In genomic region chr5:121987052-121987684, GRCh38 we compare ENCODE assay signal across 17 cellular contexts. TPM values are rescaled to one million over a fixed set of nuclear protein-coding genes. Genes with fewer than 3 reads are reported as not detected.
DNase-seq lines count a peak whose midpoint lies in the region; ATAC-seq and TF ChIP-seq lines count a peak whose summit lies in the region.
"Had no signal": no experiment of that assay in that cellular context is flagged by ENCODE, and none has a peak within 500 bp of the region (broad histone marks: within the 10 kb centered on the region; RNA-seq: fewer than 3 reads in every experiment).

No MANE protein-coding gene starts in this region.

- no peaks in the 10 kb centered on the region for H3K9me3 Mint-ChIP-seq in natural killer cell treated with Interleukin-12 subunit alpha and Interleukin-12 subunit beta and Interleukin-15 and Interleukin-18, amount 100 ng/mL, for 72 hours
- H3K9me3 Mint-ChIP-seq in natural killer cell, result no peaks in the 10 kb centered on the region
- H3K9me3 Mint-ChIP-seq in stimulated activated effector memory CD8-positive, alpha-beta T cell treated with anti-CD3 and anti-CD28 coated beads, Interleukin-12 subunit alpha, Interleukin-12 subunit beta, amount 100 ng/mL, for 72 hours, result peaks cover under 1% of the 10 kb centered on the region
- H3K9me3 Mint-ChIP-seq: CD8-positive, alpha-beta T cell; GM23338; HFFc6; IgD-negative memory B cell had no signal

- peak overlapping the region; percentile 55 for H3K4me3 Mint-ChIP-seq in natural killer cell treated with Interleukin-12 subunit alpha and Interleukin-12 subunit beta and Interleukin-15 and Interleukin-18, amount 100 ng/mL, for 72 hours
- no peak overlapping the region for H3K4me3 Mint-ChIP-seq in natural killer cell
- no peak overlapping the region for H3K4me3 Mint-ChIP-seq in stimulated activated effector memory CD8-positive, alpha-beta T cell treated with anti-CD3 and anti-CD28 coated beads, Interleukin-12 subunit alpha, Interleukin-12 subunit beta, amount 100 ng/mL, for 72 hours
- H3K4me3 Mint-ChIP-seq: B cell; CD8-positive, alpha-beta T cell; GM23338; HFFc6; IgD-negative memory B cell had no signal

- H3K27me3 Mint-ChIP-seq in natural killer cell treated with Interleukin-12 subunit alpha and Interleukin-12 subunit beta and Interleukin-15 and Interleukin-18, amount 100 ng/mL, for 72 hours, result no peaks in the 10 kb centered on the region
- H3K27me3 Mint-ChIP-seq in natural killer cell (ENCODE audit: low read depth in 2 of 2), result no peaks in the 10 kb centered on the region
- H3K27me3 Mint-ChIP-seq: B cell, IgD-negative memory B cell had no signal

- H3K27ac ChIP-seq in VCaP, result peak overlapping the region; percentile 61
- no peak overlapping the region for H3K27ac ChIP-seq in lower lobe of right lung
- H3K27ac ChIP-seq: BLaER1 treated with 17β-estradiol and CSF1 and Interleukin-3, amounts not matched to agents 10 nM and 100 nM had no signal

- no peak overlapping the region for H3K4me3 ChIP-seq in lower lobe of right lung
- H3K4me3 ChIP-seq: BLaER1 treated with 17β-estradiol and CSF1 and Interleukin-3, amounts not matched to agents 10 nM and 100 nM; GM23338 had no signal

- peaks cover 6% of the 10 kb centered on the region for H3K36me3 Mint-ChIP-seq in natural killer cell treated with Interleukin-12 subunit alpha and Interleukin-12 subunit beta and Interleukin-15 and Interleukin-18, amount 100 ng/mL, for 72 hours
- H3K36me3 Mint-ChIP-seq in natural killer cell, result no peaks in the 10 kb centered on the region
- H3K36me3 Mint-ChIP-seq in stimulated activated effector memory CD8-positive, alpha-beta T cell treated with anti-CD3 and anti-CD28 coated beads, Interleukin-12 subunit alpha, Interleukin-12 subunit beta, amount 100 ng/mL, for 72 hours, result peaks cover 6% of the 10 kb centered on the region

- DNase-seq in natural killer cell treated with Interleukin-12 subunit alpha and Interleukin-12 subunit beta and Interleukin-15 and Interleukin-18, amount 100 ng/mL, for 72 hours (ENCODE audit: low spot score), result no peak
- no peak for DNase-seq in natural killer cell
- peak; percentile 55 for DNase-seq in NCI-H82 (lab: John Stamatoyannopoulos, UW)
- no peak for DNase-seq in stimulated activated effector memory CD8-positive, alpha-beta T cell treated with anti-CD3 and anti-CD28 coated beads, Interleukin-12 subunit alpha, Interleukin-12 subunit beta, amount 100 ng/mL, for 72 hours (ENCODE audit: low spot score in 2 of 2)
- DNase-seq in lower lobe of right lung, result no peak
- DNase-seq: Calu3; CD8-positive, alpha-beta T cell; DMS 273 treated with DMSO at 0.1 percent for 48 hours; H7 had no signal

- H3K27ac Mint-ChIP-seq in natural killer cell treated with Interleukin-12 subunit alpha and Interleukin-12 subunit beta and Interleukin-15 and Interleukin-18, amount 100 ng/mL, for 72 hours, result peak overlapping the region; percentile 34 to 86
- H3K27ac Mint-ChIP-seq in natural killer cell, result no peak overlapping the region
- H3K27ac Mint-ChIP-seq in stimulated activated effector memory CD8-positive, alpha-beta T cell treated with anti-CD3 and anti-CD28 coated beads, Interleukin-12 subunit alpha, Interleukin-12 subunit beta, amount 100 ng/mL, for 72 hours, result no peak overlapping the region
- H3K27ac Mint-ChIP-seq: B cell; CD8-positive, alpha-beta T cell; GM23338; HFFc6; IgD-negative memory B cell had no signal

- ATAC-seq in natural killer cell treated with Interleukin-12 subunit alpha and Interleukin-12 subunit beta and Interleukin-15 and Interleukin-18, amount 100 ng/mL, for 72 hours, result peak; percentile 76 to 80
- ATAC-seq in natural killer cell (no peak), HG03175 (IDR thresholded peaks at IDR 0.05; ENCODE audit: unreplicated experiment) (no peak), lower lobe of right lung (no peak)
- ATAC-seq in stimulated activated effector memory CD8-positive, alpha-beta T cell treated with anti-CD3 and anti-CD28 coated beads, Interleukin-12 subunit alpha, Interleukin-12 subunit beta, amount 100 ng/mL, for 72 hours, result peak; percentile 42
- ATAC-seq: CD8-positive, alpha-beta T cell; GM23338; HCT116 had no signal

- H3K4me1 ChIP-seq in lower lobe of right lung, result peaks cover 6% of the 10 kb centered on the region

- peaks cover 18 to 32% of the 10 kb centered on the region in 2 donors for H3K4me1 Mint-ChIP-seq in natural killer cell treated with Interleukin-12 subunit alpha and Interleukin-12 subunit beta and Interleukin-15 and Interleukin-18, amount 100 ng/mL, for 72 hours (ENCODE audit: low read depth in 2 of 2)
- H3K4me1 Mint-ChIP-seq in natural killer cell, result peaks cover 1 to 9% of the 10 kb centered on the region in 2 donors
- peaks cover 15% of the 10 kb centered on the region for H3K4me1 Mint-ChIP-seq in stimulated activated effector memory CD8-positive, alpha-beta T cell treated with anti-CD3 and anti-CD28 coated beads, Interleukin-12 subunit alpha, Interleukin-12 subunit beta, amount 100 ng/mL, for 72 hours
- H3K4me1 Mint-ChIP-seq: GM23338 had no signal

- H3K9me3 ChIP-seq in lower lobe of right lung, result no peaks in the 10 kb centered on the region

- H3K27me3 ChIP-seq in lower lobe of right lung (ENCODE audit: low read depth), result no peaks in the 10 kb centered on the region
- H3K27me3 ChIP-seq: BLaER1 treated with 17β-estradiol and CSF1 and Interleukin-3, amounts not matched to agents 10 nM and 100 nM had no signal

- intact Hi-C loops in natural killer cell (cut with micrococcal nuclease), result no loop called here
- intact Hi-C loops in lower lobe of right lung (cut with DNase I), result no loop called here

- TF ChIP-seq CTCF in natural killer cell (IDR thresholded peaks at IDR 0.05) (no peak), VCaP (conservative IDR thresholded peaks at IDR 0.05) (no peak), lower lobe of right lung (IDR thresholded peaks at IDR 0.05) (no peak)

- no peaks in the 10 kb centered on the region for H3K36me3 ChIP-seq in lower lobe of right lung

RNA-seq across cellular contexts. Expression of gene SRFBP1, which starts 25.4 kb away (rescaled TPM):
- total RNA-seq in natural killer cell treated with Interleukin-12 subunit alpha and Interleukin-12 subunit beta and Interleukin-15 and Interleukin-18, amount 100 ng/mL, for 72 hours, result 10 to 100 TPM; 15.1 to 15.5 TPM
- total RNA-seq in natural killer cell (1 to 10 TPM; 6.4 to 7.1 (median 6.7) TPM), lower lobe of right lung (13.8 TPM)

Comparison
In these comparisons a context has a peak if more than half of its experiments do, and no peak if none do; other contexts are left out.
1. ATAC-seq: peak in natural killer cell treated with Interleukin-12 subunit alpha and Interleukin-12 subunit beta and Interleukin-15 and Interleukin-18, amount 100 ng/mL, for 72 hours (2 of 2) and stimulated activated effector memory CD8-positive, alpha-beta T cell treated with anti-CD3 and anti-CD28 coated beads, Interleukin-12 subunit alpha, Interleukin-12 subunit beta, amount 100 ng/mL, for 72 hours (single experiment); none in natural killer cell (0 of 3), HG03175 (single experiment) and lower lobe of right lung (0 of 2).
2. H3K27ac Mint-ChIP-seq: peak in natural killer cell treated with Interleukin-12 subunit alpha and Interleukin-12 subunit beta and Interleukin-15 and Interleukin-18, amount 100 ng/mL, for 72 hours (2 of 2); none in natural killer cell (0 of 2) and stimulated activated effector memory CD8-positive, alpha-beta T cell treated with anti-CD3 and anti-CD28 coated beads, Interleukin-12 subunit alpha, Interleukin-12 subunit beta, amount 100 ng/mL, for 72 hours (single experiment).